9 cellular contexts compared by ENCODE assay signal in the genomic region with DNA sequence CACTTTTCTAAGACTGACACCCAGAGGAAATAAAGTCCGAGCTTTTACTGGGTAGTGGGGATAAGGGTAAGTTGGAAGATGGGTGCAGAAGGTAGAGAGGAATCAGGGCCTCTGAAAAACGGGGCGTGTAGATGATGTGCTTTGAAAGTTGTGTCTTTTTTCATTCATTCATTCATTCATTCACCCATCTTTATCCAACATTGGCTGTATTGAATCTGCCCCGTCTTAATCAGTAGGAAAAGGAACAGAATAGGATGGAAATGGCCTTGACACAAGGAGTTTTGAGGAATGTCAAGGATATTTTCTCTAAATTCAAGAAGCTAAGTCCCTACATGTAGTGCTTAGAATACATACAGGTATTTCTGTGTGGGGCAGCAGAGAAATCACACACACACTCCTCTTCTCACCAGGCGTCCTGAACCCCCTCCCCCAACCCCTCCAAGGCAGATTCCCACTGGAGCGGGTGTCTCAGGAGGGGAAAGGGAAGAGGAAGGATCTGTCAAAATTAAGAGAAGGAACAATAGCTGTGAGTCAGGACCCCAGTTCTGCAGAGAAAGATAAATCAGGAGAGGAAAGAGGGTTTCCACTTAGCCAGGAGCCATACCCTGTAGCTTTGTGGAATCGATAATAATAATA. TPM values are rescaled to one million over a fixed set of nuclear protein-coding genes. Genes with fewer than 3 reads are reported as not detected.
DNase-seq lines count a peak whose midpoint lies in the region; ATAC-seq and TF ChIP-seq lines count a peak whose summit lies in the region.
"Had no signal": no experiment of that assay in that cellular context is flagged by ENCODE, and none has a peak within 500 bp of the region (broad histone marks: within the 10 kb centered on the region; RNA-seq: fewer than 3 reads in every experiment).

No MANE protein-coding gene starts in this region.

- intact Hi-C loops in left lung (cut with DNase I) = no loop called here

- no peaks in the 10 kb centered on the region for H3K9me2 ChIP-seq in SK-N-SH

- H3K4me1 ChIP-seq in SK-N-SH (ENCODE audit: control insufficient read depth in 1 of 2, insufficient read depth in 2 of 2, low read depth in 1 of 2, low read length in 1 of 2) (peaks cover 3 to 6% of the 10 kb centered on the region in 2 experiments; a peak in 2 of 4 replicates), left lung (peaks cover 10 to 54% of the 10 kb centered on the region in 2 donors), stomach smooth muscle (ENCODE audit: control insufficient read depth, insufficient read depth, low read length) (peaks cover 32% of the 10 kb centered on the region)

- TF ChIP-seq CTCF in SK-N-SH (IDR thresholded peaks at IDR 0.05) (no peak), astrocyte of the spinal cord (IDR thresholded peaks at IDR 0.05; ENCODE audit: low read depth, low read length) (no peak), left lung (IDR thresholded peaks at IDR 0.05) (no peak)

- H3K9me3 ChIP-seq in SK-N-SH (no peaks in the 10 kb centered on the region), left lung (no peaks in the 10 kb centered on the region), stomach smooth muscle (ENCODE audit: control insufficient read depth in 2 of 2, low read length in 2 of 2) (no peaks in the 10 kb centered on the region)

- ATAC-seq in SK-N-SH treated with all-trans-retinoic acid at 6 μM for 48 hours (no peak; the same call in 2 of the 3 replicates), left lung (peak; percentile 45), esophagus mucosa (no peak)

- H3K4me2 ChIP-seq in SK-N-SH = peak overlapping the region; percentile 99

- POLR2A ChIA-PET in SK-N-SH (lab: Yijun Ruan, JAX) = no interaction called here

- no peaks in the 10 kb centered on the region for H3F3A ChIP-seq in SK-N-SH (replicated peaks; ENCODE audit: insufficient read depth)

- DNase-seq in SK-N-SH = no peak
- DNase-seq in astrocyte of the spinal cord (ENCODE audit: low read depth, low spot score) = no peak
- no peak for DNase-seq in left lung
- DNase-seq in inferior parietal cortex (ENCODE audit: extremely low spot score) = no peak
- no peak for DNase-seq in amygdala (lab: John Stamatoyannopoulos, UW)

- H2AFZ ChIP-seq in SK-N-SH (ENCODE audit: low read depth) = peak overlapping the region; percentile 67; the same call in 1 of the 2 replicates

- peak overlapping the region; percentile 57 to 73 for H3K4me3 ChIP-seq in SK-N-SH (ENCODE audit: low read depth in 2 of 2, low read length in 1 of 2)
- H3K4me3 ChIP-seq in astrocyte of the spinal cord (ENCODE audit: low read depth, low read length) = peak overlapping the region; percentile 50
- peak overlapping the region; percentile 59 for H3K4me3 ChIP-seq in left lung
- peak overlapping the region; percentile 65 to 84 for H3K4me3 ChIP-seq in stomach smooth muscle (ENCODE audit: low read length in 2 of 2)

- no peak for TF ChIP-seq RAD21 in SK-N-SH (IDR thresholded peaks at IDR 0.05; ENCODE audit: low read length)

- no peaks in the 10 kb centered on the region for H3K79me2 ChIP-seq in SK-N-SH (ENCODE audit: insufficient read depth)

- CTCF ChIA-PET in SK-N-SH (lab: Yijun Ruan, JAX) = interaction anchor here (1.0 to 2.8 kb wide), 5 partner anchors 15 to 168 kb away, joined by 3 to 15 read pairs (median 3); no protein-coding TSS in a partner anchor

- in situ Hi-C loops in astrocyte of the spinal cord (cut with HindIII; ENCODE audit: low sequenced_read_pairs) = no loop called here

- TF ChIP-seq EP300 in SK-N-SH (IDR thresholded peaks at IDR 0.05; ENCODE audit: borderline replicate concordance in 1 of 2, low read depth in 1 of 2, low read length in 1 of 2) = no peak

- H3K27ac ChIP-seq in SK-N-SH (ENCODE audit: low read depth in 2 of 2, low read length in 1 of 2) (no peak overlapping the region), left lung (peak overlapping the region in 1 of 2 donors; percentile 79), stomach smooth muscle (ENCODE audit: low read length) (no peak overlapping the region)
- H3K27ac ChIP-seq: 22Rv1 had no signal

- H3K27me3 ChIP-seq in SK-N-SH (ENCODE audit: insufficient read depth) = peaks cover 48% of the 10 kb centered on the region
- H3K27me3 ChIP-seq in left lung = peaks cover 14 to 56% of the 10 kb centered on the region in 2 donors
- peaks cover 0 to 3% of the 10 kb centered on the region in 2 donors for H3K27me3 ChIP-seq in stomach smooth muscle (ENCODE audit: control insufficient read depth in 1 of 2, insufficient read depth in 2 of 2, low read length in 2 of 2)

- peak overlapping the region; percentile 33; the same call in 1 of the 2 replicates for H3K9ac ChIP-seq in SK-N-SH
- H3K9ac ChIP-seq in stomach smooth muscle (ENCODE audit: low read length in 2 of 2) = peak overlapping the region; percentile 51 to 64

- 30% methylated on average over 7 of the region's 7 CpGs for WGBS in SK-N-SH (ENCODE audit: low lambda C conversion rate)

- H3K36me3 ChIP-seq in SK-N-SH (replicated peaks in 1 of 2; ENCODE audit: control insufficient read depth in 1 of 2, insufficient read depth in 2 of 2, low read length in 1 of 2) = no peaks in the 10 kb centered on the region
- no peaks in the 10 kb centered on the region for H3K36me3 ChIP-seq in left lung
- H3K36me3 ChIP-seq in stomach smooth muscle (ENCODE audit: control insufficient read depth in 2 of 2, insufficient read depth in 2 of 2, low read length in 2 of 2) = no peaks in the 10 kb centered on the region

- H4K20me1 ChIP-seq in SK-N-SH (ENCODE audit: insufficient read depth) = no peaks in the 10 kb centered on the region

TF ChIP-seq in SK-N-SH, 30 proteins besides CTCF, POLR2A, EP300 and RAD21:
- TF ChIP-seq TCF12 (IDR thresholded peaks at IDR 0.05) (no peak), RCOR1 (IDR thresholded peaks at IDR 0.05; ENCODE audit: low read length) (no peak), EZH2phosphoT487 (IDR thresholded peaks at IDR 0.05; ENCODE audit: borderline replicate concordance, low read depth) (no peak), JUND (IDR thresholded peaks at IDR 0.05) (no peak)
- TF ChIP-seq, protein P1, sequence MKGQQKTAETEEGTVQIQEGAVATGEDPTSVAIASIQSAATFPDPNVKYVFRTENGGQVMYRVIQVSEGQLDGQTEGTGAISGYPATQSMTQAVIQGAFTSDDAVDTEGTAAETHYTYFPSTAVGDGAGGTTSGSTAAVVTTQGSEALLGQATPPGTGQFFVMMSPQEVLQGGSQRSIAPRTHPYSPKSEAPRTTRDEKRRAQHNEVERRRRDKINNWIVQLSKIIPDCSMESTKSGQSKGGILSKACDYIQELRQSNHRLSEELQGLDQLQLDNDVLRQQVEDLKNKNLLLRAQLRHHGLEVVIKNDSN (IDR thresholded peaks at IDR 0.05; ENCODE audit: borderline replicate concordance, low read depth) = no peak
TF ChIP-seq in SK-N-SH: peak in this region for 0.

TF ChIP-seq in SK-N-SH treated with all-trans-retinoic acid at 6 μM for 48 hours, 23 proteins besides CTCF, POLR2A, EP300 and RAD21:
- no peak for TF ChIP-seq TOX (CRISPR knock-in tag; IDR thresholded peaks at IDR 0.05; ENCODE audit: borderline replicate concordance)
- TF ChIP-seq, protein P2, sequence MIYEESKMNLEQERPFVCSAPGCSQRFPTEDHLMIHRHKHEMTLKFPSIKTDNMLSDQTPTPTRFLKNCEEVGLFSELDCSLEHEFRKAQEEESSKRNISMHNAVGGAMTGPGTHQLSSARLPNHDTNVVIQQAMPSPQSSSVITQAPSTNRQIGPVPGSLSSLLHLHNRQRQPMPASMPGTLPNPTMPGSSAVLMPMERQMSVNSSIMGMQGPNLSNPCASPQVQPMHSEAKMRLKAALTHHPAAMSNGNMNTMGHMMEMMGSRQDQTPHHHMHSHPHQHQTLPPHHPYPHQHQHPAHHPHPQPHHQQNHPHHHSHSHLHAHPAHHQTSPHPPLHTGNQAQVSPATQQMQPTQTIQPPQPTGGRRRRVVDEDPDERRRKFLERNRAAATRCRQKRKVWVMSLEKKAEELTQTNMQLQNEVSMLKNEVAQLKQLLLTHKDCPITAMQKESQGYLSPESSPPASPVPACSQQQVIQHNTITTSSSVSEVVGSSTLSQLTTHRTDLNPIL (CRISPR knock-in tag; IDR thresholded peaks at IDR 0.05; ENCODE audit: low read depth) = no peak
- no peak for TF ChIP-seq ARNTL (CRISPR knock-in tag; IDR thresholded peaks at IDR 0.05; ENCODE audit: borderline replicate concordance, low read depth)
- TF ChIP-seq ZNF565 (CRISPR knock-in tag; conservative IDR thresholded peaks at IDR 0.05; ENCODE audit: low read depth) = no peak
- TF ChIP-seq RARB (CRISPR knock-in tag; IDR thresholded peaks at IDR 0.05) = no peak
- TF ChIP-seq ZC3H10 (CRISPR knock-in tag; IDR thresholded peaks at IDR 0.05) = no peak
- no peak for TF ChIP-seq ZNF8 (CRISPR knock-in tag; IDR thresholded peaks at IDR 0.05)
- no peak for TF ChIP-seq SNAI2 (CRISPR knock-in tag; IDR thresholded peaks at IDR 0.05)
- no peak for TF ChIP-seq ESRRG (CRISPR knock-in tag; IDR thresholded peaks at IDR 0.05)
- TF ChIP-seq ZNF70 (CRISPR knock-in tag; IDR thresholded peaks at IDR 0.05) = no peak
- no peak for TF ChIP-seq GLIS3 (CRISPR knock-in tag; IDR thresholded peaks at IDR 0.05)
- TF ChIP-seq BACH2 (CRISPR knock-in tag; IDR thresholded peaks at IDR 0.05; ENCODE audit: borderline replicate concordance) = no peak
- TF ChIP-seq ZFP3 (CRISPR knock-in tag; IDR thresholded peaks at IDR 0.05) = no peak
- TF ChIP-seq ISL1 (CRISPR knock-in tag; IDR thresholded peaks at IDR 0.05) = no peak
TF ChIP-seq in SK-N-SH treated with all-trans-retinoic acid at 6 μM for 48 hours: peak in this region for 0.

RNA-seq across cellular contexts. Expression of a gene that starts 13.9 kb away (rescaled TPM):
- polyA plus RNA-seq in SK-N-SH (2012; rRNA removed) = 0.10 and 0.18 TPM in 2 replicates
- 0.05 and 0.16 TPM in 2 replicates for polyA plus RNA-seq in SK-N-SH (2012; cell fraction: cytosol; rRNA removed)
- 0.67 and 0.73 TPM in 2 replicates for polyA plus RNA-seq in SK-N-SH (2012; cell fraction: nucleus; rRNA removed)
- total RNA-seq in left lung (10 to 100 TPM; 24.5 to 71.4 TPM), esophagus mucosa (3.4 TPM)
